Comparison of ENCODE assay signal across 28 cellular contexts in the genomic region with DNA sequence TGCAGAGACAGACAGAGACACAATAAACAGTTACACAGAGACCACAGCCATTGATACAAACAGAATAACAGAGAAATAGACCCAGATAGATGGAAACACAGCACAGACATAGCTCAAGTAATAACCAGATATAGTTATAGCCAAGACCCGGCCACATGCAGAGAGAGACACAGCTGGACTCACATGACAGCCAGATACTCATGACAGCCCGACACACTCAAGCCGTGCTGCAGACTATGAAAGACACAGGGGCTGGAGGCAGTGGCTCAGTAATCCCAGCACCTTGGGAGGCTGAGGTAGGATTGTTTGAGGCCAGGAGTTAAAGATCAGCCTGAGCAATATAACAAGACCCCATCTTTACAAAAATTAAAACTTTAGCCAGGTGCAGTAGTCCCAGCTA. TPM values are rescaled to one million over a fixed set of nuclear protein-coding genes. Genes with fewer than 3 reads are reported as not detected.
DNase-seq lines count a peak whose midpoint lies in the region; ATAC-seq, FAIRE-seq and TF ChIP-seq lines count a peak whose summit lies in the region.
"Had no signal": no experiment of that assay in that cellular context is flagged by ENCODE, and none has a peak within 500 bp of the region (broad histone marks: within the 10 kb centered on the region; RNA-seq: fewer than 3 reads in every experiment).

No MANE protein-coding gene starts in this region.

- H2AFZ ChIP-seq in Loucy (ENCODE audit: low read length) = 0 out of 2 replicates have a peak overlapping the region, but pooled peaks have one; percentile 46
- H2AFZ ChIP-seq in GM12878 (ENCODE audit: control insufficient read depth, low read depth, low read length) = no peak overlapping the region; the same call in 1 of the 2 replicates
- no peak overlapping the region for H2AFZ ChIP-seq in osteoblast (ENCODE audit: low read length)

- H3K4me1 ChIP-seq in Loucy (ENCODE audit: insufficient read depth, low read length, poor library complexity, severe bottlenecking) (peaks cover 18% of the 10 kb centered on the region), GM12878 (ENCODE audit: control insufficient read depth, insufficient read depth, low read length) (peaks cover 10% of the 10 kb centered on the region), osteoblast (ENCODE audit: insufficient read depth, low read length) (no peaks in the 10 kb centered on the region)
- H3K4me1 ChIP-seq: A549, BE2C, upper lobe of left lung had no signal

- 82% methylated on average over 3 of the region's 3 CpGs for WGBS in GM12878 (ENCODE audit: insufficient coverage, insufficient replicate concordance, low lambda C conversion rate, missing lambda C conversion rate)

- CTCF ChIA-PET in activated CD8-positive, alpha-beta memory T cell treated with anti-CD3 and anti-CD28 coated beads, Interleukin-2, amount 10 ng/mL, durations not matched to agents 7 days and 5 days (lab: Charles Lee) = no interaction called here
- CTCF ChIA-PET in GM12878 (lab: Yijun Ruan, JAX) = interaction anchor here (1.2 to 3.4 kb wide), 4 partner anchors 8 to 148 kb away, joined by 3 to 26 read pairs (median 7); no protein-coding TSS in a partner anchor

- no peaks in the 10 kb centered on the region for H3K9me2 ChIP-seq in Loucy (replicated peaks; ENCODE audit: low read depth, low read length)

- peak overlapping the region; percentile 30 for H3K27ac Mint-ChIP-seq in activated CD8-positive, alpha-beta memory T cell treated with anti-CD3 and anti-CD28 coated beads, Interleukin-2, amount 10 ng/mL, durations not matched to agents 7 days and 5 days

- SMC1A ChIA-PET in GM12878 (lab: Charles Lee; ENCODE audit: uncharacterized antibody, unreplicated experiment) = interaction anchor here (1.2 kb wide), 1 partner anchor 35 kb away, joined by 4 read pairs; no protein-coding TSS in a partner anchor

- no peaks in the 10 kb centered on the region for H3F3A ChIP-seq in Loucy (ENCODE audit: low read depth)

- TF ChIP-seq POLR2A in GM12878 (IDR thresholded peaks at IDR 0.05; ENCODE audit: low read depth, low read length) = no peak

- H3K27me3 Mint-ChIP-seq in activated CD8-positive, alpha-beta memory T cell treated with anti-CD3 and anti-CD28 coated beads, Interleukin-2, amount 10 ng/mL, durations not matched to agents 7 days and 5 days = no peaks in the 10 kb centered on the region
- H3K27me3 Mint-ChIP-seq: activated B cell treated with CpG ODN at 0.5 μM for 24 hours; activated T-helper 17 cell treated with anti-CD3 and anti-CD28 coated beads, Interleukin-2, amount 50 U/mL, for 72 hours had no signal

- H3K27me3 ChIP-seq in Loucy (ENCODE audit: insufficient read depth, low read length, poor library complexity, severe bottlenecking) (no peaks in the 10 kb centered on the region), GM12878 (replicated peaks in 1 of 2; ENCODE audit: control insufficient read depth in 2 of 2, insufficient read depth in 2 of 2, low read length in 1 of 2) (no peaks in the 10 kb centered on the region), osteoblast (ENCODE audit: insufficient read depth, low read length) (no peaks in the 10 kb centered on the region)
- H3K27me3 ChIP-seq: BE2C, upper lobe of left lung had no signal

- peaks cover 3% of the 10 kb centered on the region for H3K36me3 Mint-ChIP-seq in activated CD8-positive, alpha-beta memory T cell treated with anti-CD3 and anti-CD28 coated beads, Interleukin-2, amount 10 ng/mL, durations not matched to agents 7 days and 5 days

- H3K9me3 ChIP-seq in Loucy (ENCODE audit: insufficient read depth, low read depth, low read length) = no peaks in the 10 kb centered on the region
- H3K9me3 ChIP-seq in GM12878 (replicated peaks; ENCODE audit: control insufficient read depth, insufficient read depth, low read length) = no peaks in the 10 kb centered on the region
- no peaks in the 10 kb centered on the region for H3K9me3 ChIP-seq in osteoblast (ENCODE audit: low read depth, low read length)
- H3K9me3 ChIP-seq: A549, BE2C, upper lobe of left lung had no signal

- no peak for ATAC-seq in activated CD8-positive, alpha-beta memory T cell treated with anti-CD3 and anti-CD28 coated beads, Interleukin-2, amount 10 ng/mL, durations not matched to agents 7 days and 5 days
- ATAC-seq in GM12878 = no peak
- ATAC-seq: A549; activated T-helper 17 cell treated with anti-CD3 and anti-CD28 coated beads, Interleukin-2, amount 50 U/mL, for 72 hours had no signal

- no peak overlapping the region for H3K4me3 ChIP-seq in Loucy (ENCODE audit: low read length, poor library complexity, severe bottlenecking)
- H3K4me3 ChIP-seq in GM12878 = no peak overlapping the region
- H3K4me3 ChIP-seq in osteoblast (ENCODE audit: insufficient read depth, low read length) = no peak overlapping the region
- H3K4me3 ChIP-seq: A549, lung, SK-N-MC, upper lobe of left lung had no signal

- H3K27ac ChIP-seq in GM12878 (ENCODE audit: control insufficient read depth, insufficient read depth) (no peak overlapping the region), osteoblast (ENCODE audit: low read depth, low read length) (no peak overlapping the region)
- H3K27ac ChIP-seq: A549, RWPE1, SK-N-MC, upper lobe of left lung had no signal

- H3K4me3 Mint-ChIP-seq in activated CD8-positive, alpha-beta memory T cell treated with anti-CD3 and anti-CD28 coated beads, Interleukin-2, amount 10 ng/mL, durations not matched to agents 7 days and 5 days = no peak overlapping the region
- H3K4me3 Mint-ChIP-seq: activated B cell treated with CpG ODN at 0.5 μM for 24 hours had no signal

- POLR2A ChIA-PET in GM12878 (lab: Charles Lee) = interaction anchor here (0.6 to 1.4 kb wide), 2 partner anchors 8 to 21 kb away, joined by 3 to 4 read pairs; no protein-coding TSS in a partner anchor

- TF ChIP-seq EP300 in GM12878 (IDR thresholded peaks at IDR 0.05; ENCODE audit: borderline replicate concordance in 1 of 2, control insufficient read depth in 1 of 2, low read depth in 2 of 2, low read length in 2 of 2) = no peak

- intact Hi-C loops in GM12878 (cut with micrococcal nuclease; ENCODE audit: unreplicated experiment) = no loop called here

- RAD21 ChIA-PET in GM12878 (lab: Charles Lee; ENCODE audit: unreplicated experiment) = interaction anchor here (1.6 kb wide), 1 partner anchor 58 kb away, joined by 5 read pairs; the partner anchor contains the start of gene KHSRP

- no peak for TF ChIP-seq CTCF in Loucy (conservative IDR thresholded peaks at IDR 0.05; ENCODE audit: low read length)
- no peak for TF ChIP-seq CTCF in GM12878 (IDR thresholded peaks at IDR 0.05 in 2 of 3, conservative IDR thresholded peaks at IDR 0.05 in 1 of 3; ENCODE audit: control insufficient read depth in 2 of 3, extremely low read depth in 1 of 3, insufficient read depth in 1 of 3, low read depth in 3 of 3, low read length in 3 of 3)
- TF ChIP-seq CTCF in osteoblast (IDR thresholded peaks at IDR 0.05; ENCODE audit: extremely low read depth, low read depth, low read length) = no peak

- no peak for DNase-seq in activated CD8-positive, alpha-beta memory T cell treated with anti-CD3 and anti-CD28 coated beads, Interleukin-2, amount 10 ng/mL, durations not matched to agents 7 days and 5 days
- DNase-seq in activated CD8-positive, alpha-beta memory T cell treated with anti-CD3 and anti-CD28 coated beads, Interleukin-2, amount 50 U/mL, for 4 hours = no peak
- DNase-seq in GM12878 (ENCODE audit: low read depth, low spot score) = no peak
- peak; percentile 31 for DNase-seq in osteoblast (ENCODE audit: insufficient read length, low spot score, missing footprints)
- no peak for DNase-seq in NCI-H526 (lab: John Stamatoyannopoulos, UW)
- DNase-seq in stimulated activated CD4-positive, alpha-beta T cell treated with anti-CD3 and anti-CD28 coated beads, Interleukin-12 subunit alpha, Interleukin-12 subunit beta, amount 100 ng/mL, for 4 hours = no peak
- DNase-seq in D341Med (ENCODE audit: low spot score) = no peak
- DNase-seq: activated B cell treated with CpG ODN at 0.5 μM for 24 hours, amniotic stem cell, BE2C, cortex of kidney, GOT3, kidney, NCI-H1436, NCI-H2171, NCI-H524, retina, upper lobe of left lung had no signal

- H3K36me3 ChIP-seq in Loucy (ENCODE audit: insufficient read depth, low read length) = no peaks in the 10 kb centered on the region
- no peaks in the 10 kb centered on the region; a peak in 1 of 4 replicates for H3K36me3 ChIP-seq in GM12878 (ENCODE audit: control insufficient read depth in 2 of 2, insufficient read depth in 2 of 2, low read length in 1 of 2)
- H3K36me3 ChIP-seq in osteoblast (ENCODE audit: insufficient read depth, low read length) = no peaks in the 10 kb centered on the region
- H3K36me3 ChIP-seq: BE2C, upper lobe of left lung had no signal

- H3K9me3 Mint-ChIP-seq in activated CD8-positive, alpha-beta memory T cell treated with anti-CD3 and anti-CD28 coated beads, Interleukin-2, amount 10 ng/mL, durations not matched to agents 7 days and 5 days (ENCODE audit: low read depth) = no peaks in the 10 kb centered on the region
- H3K9me3 Mint-ChIP-seq: activated B cell treated with CpG ODN at 0.5 μM for 24 hours; activated T-helper 17 cell treated with anti-CD3 and anti-CD28 coated beads, Interleukin-2, amount 50 U/mL, for 72 hours had no signal

- H3K4me1 Mint-ChIP-seq in activated CD8-positive, alpha-beta memory T cell treated with anti-CD3 and anti-CD28 coated beads, Interleukin-2, amount 10 ng/mL, durations not matched to agents 7 days and 5 days = peaks cover 35% of the 10 kb centered on the region

- H3K9ac ChIP-seq in Loucy (ENCODE audit: low read depth, low read length, poor library complexity, severe bottlenecking) = no peak overlapping the region
- no peak overlapping the region for H3K9ac ChIP-seq in GM12878 (ENCODE audit: control insufficient read depth, insufficient read depth, low read length)

- no TSS peak for BruUV-seq in GM12878 (replicated peaks; lab: Mats Ljungman, UMichigan)

- H3K4me2 ChIP-seq in Loucy (ENCODE audit: low read depth, low read length, poor library complexity, severe bottlenecking) = no peak overlapping the region
- no peak overlapping the region for H3K4me2 ChIP-seq in GM12878 (ENCODE audit: control insufficient read depth, insufficient read depth)
- H3K4me2 ChIP-seq in osteoblast (ENCODE audit: insufficient read depth, low read length) = no peak overlapping the region
- H3K4me2 ChIP-seq: A549 had no signal

- FAIRE-seq in GM12878 (lab: Jason Lieb, UNC) = peak; percentile 75
- FAIRE-seq: A549, bronchial epithelial cell, endometrium, kidney had no signal

- in situ Hi-C loops in GM12878 (cut with MboI) = no loop called here

- H3K79me2 ChIP-seq in Loucy (ENCODE audit: insufficient read depth, low read length) (peaks cover 22% of the 10 kb centered on the region; the same call in 1 of the 2 replicates), GM12878 (ENCODE audit: control insufficient read depth, insufficient read depth, low read length) (peaks cover 16% of the 10 kb centered on the region), osteoblast (ENCODE audit: insufficient read depth, low read length) (no peaks in the 10 kb centered on the region)

- TF ChIP-seq RAD21 in GM12878 (IDR thresholded peaks at IDR 0.05; ENCODE audit: insufficient read depth, low read depth, low read length) = no peak

- H4K20me1 ChIP-seq in Loucy (ENCODE audit: insufficient read depth, low read length, poor library complexity, severe bottlenecking) = no peaks in the 10 kb centered on the region
- H4K20me1 ChIP-seq in GM12878 (ENCODE audit: control insufficient read depth, insufficient read depth) = no peaks in the 10 kb centered on the region
- no peaks in the 10 kb centered on the region for H4K20me1 ChIP-seq in osteoblast (ENCODE audit: insufficient read depth, low read length)

RNA-seq across cellular contexts. Expression of gene DENND1C, which starts 1.6 kb away (rescaled TPM):
- total RNA-seq in activated CD8-positive, alpha-beta memory T cell treated with anti-CD3 and anti-CD28 coated beads, Interleukin-2, amount 10 ng/mL, durations not matched to agents 7 days and 5 days = 100 to 1,000 TPM; 100 to 113 TPM
- total RNA-seq in GM12878 (2013; cell fraction: nucleolus; rRNA removed) = 36.0 and 43.4 TPM in 2 replicates
- total RNA-seq in GM12878 (2014; rRNA removed) (16.4 and 24.5 TPM in 2 replicates), GM12878 (2014; rRNA removed; fragmentation: Illumina TruSeq; extraction: Trizol) (10.9 and 11.5 TPM in 2 replicates), GM12878 (2021) (50.5 and 54.3 TPM in 2 replicates), osteoblast (not detected in 2 replicates)
- polyA plus RNA-seq in GM12878 (2011; ENCODE audit: low read depth) = 18.1 TPM
- polyA plus RNA-seq in GM12878 (2011; rRNA removed) (10.6 and 25.8 TPM in 2 replicates), GM12878 (2014; fragmentation: Illumina TruSeq; extraction: Trizol) (24.6 and 39.5 TPM in 2 replicates), GM12878 (2014; fragmentation: Nextera tagmentation; extraction: Ambion mirVana) (1 to 10 TPM; 2.4 to 2.8 TPM), GM12878 (2014; rRNA removed) (49.1 and 59.0 TPM in 2 replicates), GM12878 (2016; fragmentation: Nextera tagmentation; extraction: Ambion mirVana) (10 to 100 TPM; 45.8 to 45.9 TPM)
- polyA plus RNA-seq in GM12878 (2011; cell fraction: cytosol; rRNA removed) = 27.6 and 35.8 TPM in 2 replicates
- polyA plus RNA-seq in GM12878 (2011; cell fraction: nucleus; rRNA removed) = 98.7 and 103 TPM in 2 replicates
- 39.5 and 44.4 TPM in 2 replicates for polyA plus RNA-seq in GM12878 (2012)
- polyA minus RNA-seq in GM12878 (2011; rRNA and poly(A)+ RNA removed) = 8.0 and 18.8 TPM in 2 replicates
- polyA minus RNA-seq in GM12878 (2011; cell fraction: cytosol; rRNA and poly(A)+ RNA removed) = 11.4 and 12.4 TPM in 2 replicates
- 18.0 and 30.9 TPM in 2 replicates for polyA minus RNA-seq in GM12878 (2011; cell fraction: nucleus; rRNA and poly(A)+ RNA removed)
- total RNA-seq: fibroblast of lung, MCF 10A had no signal
- polyA plus RNA-seq: fibroblast of lung had no signal

RNA-seq across cellular contexts. Expression of gene TUBB4A, which starts 18.9 kb away (rescaled TPM):
- 1 to 10 TPM; 7.5 to 8.1 TPM for total RNA-seq in activated CD8-positive, alpha-beta memory T cell treated with anti-CD3 and anti-CD28 coated beads, Interleukin-2, amount 10 ng/mL, durations not matched to agents 7 days and 5 days
- 1.8 and 4.3 TPM in 2 replicates for total RNA-seq in GM12878 (2013; cell fraction: nucleolus; rRNA removed)
- total RNA-seq in GM12878 (2014; rRNA removed) = 2.5 and 2.8 TPM in 2 replicates
- total RNA-seq in GM12878 (2014; rRNA removed; fragmentation: Illumina TruSeq; extraction: Trizol) = 1.3 and 1.4 TPM in 2 replicates
- 22.4 and 30.4 TPM in 2 replicates for total RNA-seq in GM12878 (2021)
- polyA plus RNA-seq in GM12878 (2011; ENCODE audit: low read depth) = 1.4 TPM
- 0.12 and 0.29 TPM in 2 replicates for polyA plus RNA-seq in GM12878 (2011; rRNA removed)
- polyA plus RNA-seq in GM12878 (2011; cell fraction: cytosol; rRNA removed) = 1.2 and 1.6 TPM in 2 replicates
- 1.1 and 2.1 TPM in 2 replicates for polyA plus RNA-seq in GM12878 (2011; cell fraction: nucleus; rRNA removed)
- 4.8 and 8.1 TPM in 2 replicates for polyA plus RNA-seq in GM12878 (2012)
- 5.9 and 7.1 TPM in 2 replicates for polyA plus RNA-seq in GM12878 (2014; fragmentation: Illumina TruSeq; extraction: Trizol)
- under 1 TPM; 0.79 to 0.85 TPM for polyA plus RNA-seq in GM12878 (2014; fragmentation: Nextera tagmentation; extraction: Ambion mirVana)
- 5.1 and 7.5 TPM in 2 replicates for polyA plus RNA-seq in GM12878 (2014; rRNA removed)
- 10 to 100 TPM; 12.1 to 20.0 TPM for polyA plus RNA-seq in GM12878 (2016; fragmentation: Nextera tagmentation; extraction: Ambion mirVana)
- polyA minus RNA-seq in GM12878 (2011; rRNA and poly(A)+ RNA removed) = 0.73 and 2.7 TPM in 2 replicates
- 3.4 and 8.4 TPM in 2 replicates for polyA minus RNA-seq in GM12878 (2011; cell fraction: cytosol; rRNA and poly(A)+ RNA removed)
- polyA minus RNA-seq in GM12878 (2011; cell fraction: nucleus; rRNA and poly(A)+ RNA removed) = 1.1 and 2.9 TPM in 2 replicates
- total RNA-seq in osteoblast = not detected in 2 replicates
- total RNA-seq: bronchial epithelial cell, fibroblast of lung, MCF 10A had no signal
- polyA plus RNA-seq: fibroblast of lung had no signal

RNA-seq across cellular contexts. Expression of gene CRB3, which starts 19.2 kb away (rescaled TPM):
- total RNA-seq in activated CD8-positive, alpha-beta memory T cell treated with anti-CD3 and anti-CD28 coated beads, Interleukin-2, amount 10 ng/mL, durations not matched to agents 7 days and 5 days = under 1 TPM; 0.45 to 0.55 TPM
- 0.58 and 0.73 TPM in 2 replicates for total RNA-seq in GM12878 (2013; cell fraction: nucleolus; rRNA removed)
- 0.82 and 1.6 TPM in 2 replicates for total RNA-seq in GM12878 (2014; rRNA removed)
- 0.18 TPM in 1 of 2 replicates, not detected in the other for total RNA-seq in GM12878 (2014; rRNA removed; fragmentation: Illumina TruSeq; extraction: Trizol)
- total RNA-seq in GM12878 (2021) = 0.43 and 1.4 TPM in 2 replicates
- polyA plus RNA-seq in GM12878 (2011; ENCODE audit: low read depth) = 0.47 TPM
- 0.56 and 0.98 TPM in 2 replicates for polyA plus RNA-seq in GM12878 (2011; rRNA removed)
- polyA plus RNA-seq in GM12878 (2011; cell fraction: cytosol; rRNA removed) = 1.5 and 3.4 TPM in 2 replicates
- polyA plus RNA-seq in GM12878 (2011; cell fraction: nucleus; rRNA removed) = 4.0 and 5.0 TPM in 2 replicates
- polyA plus RNA-seq in GM12878 (2012) = 0.53 and 1.4 TPM in 2 replicates
- polyA plus RNA-seq in GM12878 (2014; fragmentation: Illumina TruSeq; extraction: Trizol) = 0.41 TPM in 1 of 2 replicates, not detected in the other
- polyA plus RNA-seq in GM12878 (2014; fragmentation: Nextera tagmentation; extraction: Ambion mirVana) = under 1 TPM in 1 of 2 experiments, not detected in 1; 0.11 TPM
- 0.97 and 1.2 TPM in 2 replicates for polyA plus RNA-seq in GM12878 (2014; rRNA removed)
- 1 to 10 TPM; 1.1 to 1.9 TPM for polyA plus RNA-seq in GM12878 (2016; fragmentation: Nextera tagmentation; extraction: Ambion mirVana)
- polyA minus RNA-seq in GM12878 (2011; rRNA and poly(A)+ RNA removed) = 0.37 and 1.4 TPM in 2 replicates
- polyA minus RNA-seq in GM12878 (2011; cell fraction: cytosol; rRNA and poly(A)+ RNA removed) = 3.2 TPM in 1 of 2 replicates, not detected in the other
- 0.24 and 2.7 TPM in 2 replicates for polyA minus RNA-seq in GM12878 (2011; cell fraction: nucleus; rRNA and poly(A)+ RNA removed)
- not detected in 2 replicates for total RNA-seq in osteoblast
- polyA plus RNA-seq: fibroblast of lung had no signal

RNA-seq across cellular contexts. Expression of gene SLC25A23, which starts 23.6 kb away (rescaled TPM):
- 10 to 100 TPM; 25.2 to 27.9 TPM for total RNA-seq in activated CD8-positive, alpha-beta memory T cell treated with anti-CD3 and anti-CD28 coated beads, Interleukin-2, amount 10 ng/mL, durations not matched to agents 7 days and 5 days
- total RNA-seq in GM12878 (2013; cell fraction: nucleolus; rRNA removed) = 27.8 and 31.7 TPM in 2 replicates
- total RNA-seq in GM12878 (2014; rRNA removed) (51.9 and 66.4 TPM in 2 replicates), GM12878 (2014; rRNA removed; fragmentation: Illumina TruSeq; extraction: Trizol) (35.4 and 36.2 TPM in 2 replicates), GM12878 (2021) (85.8 and 97.2 TPM in 2 replicates), osteoblast (22.8 and 23.6 TPM in 2 replicates)
- polyA plus RNA-seq in GM12878 (2011; ENCODE audit: low read depth) = 27.3 TPM
- polyA plus RNA-seq in GM12878 (2011; rRNA removed) (16.6 and 25.6 TPM in 2 replicates), GM12878 (2014; fragmentation: Illumina TruSeq; extraction: Trizol) (60.7 and 70.2 TPM in 2 replicates), GM12878 (2014; fragmentation: Nextera tagmentation; extraction: Ambion mirVana) (10 to 100 TPM; 10.2 to 13.6 TPM), GM12878 (2014; rRNA removed) (79.5 and 83.1 TPM in 2 replicates), GM12878 (2016; fragmentation: Nextera tagmentation; extraction: Ambion mirVana) (10 to 100 TPM; 42.7 to 57.4 TPM)
- polyA plus RNA-seq in GM12878 (2011; cell fraction: cytosol; rRNA removed) = 43.6 and 47.6 TPM in 2 replicates
- 42.9 and 54.9 TPM in 2 replicates for polyA plus RNA-seq in GM12878 (2011; cell fraction: nucleus; rRNA removed)
- 47.9 and 65.2 TPM in 2 replicates for polyA plus RNA-seq in GM12878 (2012)
- 25.0 and 39.9 TPM in 2 replicates for polyA minus RNA-seq in GM12878 (2011; rRNA and poly(A)+ RNA removed)
- polyA minus RNA-seq in GM12878 (2011; cell fraction: cytosol; rRNA and poly(A)+ RNA removed) = 29.4 and 41.7 TPM in 2 replicates
- polyA minus RNA-seq in GM12878 (2011; cell fraction: nucleus; rRNA and poly(A)+ RNA removed) = 14.1 and 15.5 TPM in 2 replicates

RNA-seq across cellular contexts. Expression of gene TNFSF9, which starts 47.6 kb away (rescaled TPM):
- 10 to 100 TPM in 1 of 2 experiments, 1 to 10 TPM in 1; 4.7 to 18.5 TPM for total RNA-seq in activated CD8-positive, alpha-beta memory T cell treated with anti-CD3 and anti-CD28 coated beads, Interleukin-2, amount 10 ng/mL, durations not matched to agents 7 days and 5 days
- total RNA-seq in GM12878 (2013; cell fraction: nucleolus; rRNA removed) = 48.6 and 53.3 TPM in 2 replicates
- total RNA-seq in GM12878 (2014; rRNA removed) (72.8 and 75.3 TPM in 2 replicates), GM12878 (2014; rRNA removed; fragmentation: Illumina TruSeq; extraction: Trizol) (20.9 and 22.7 TPM in 2 replicates), GM12878 (2021) (60.1 TPM in 2 replicates), osteoblast (12.7 and 16.6 TPM in 2 replicates)
- 20.3 TPM for polyA plus RNA-seq in GM12878 (2011; ENCODE audit: low read depth)
- polyA plus RNA-seq in GM12878 (2011; rRNA removed) (24.6 and 33.3 TPM in 2 replicates), GM12878 (2014; fragmentation: Illumina TruSeq; extraction: Trizol) (13.4 and 14.7 TPM in 2 replicates), GM12878 (2014; fragmentation: Nextera tagmentation; extraction: Ambion mirVana) (10 to 100 TPM in 1 of 2 experiments, 1 to 10 TPM in 1; 6.2 to 12.8 TPM), GM12878 (2014; rRNA removed) (46.8 and 48.0 TPM in 2 replicates), GM12878 (2016; fragmentation: Nextera tagmentation; extraction: Ambion mirVana) (10 to 100 TPM; 20.7 to 21.5 TPM)
- polyA plus RNA-seq in GM12878 (2011; cell fraction: cytosol; rRNA removed) = 31.1 and 35.9 TPM in 2 replicates
- polyA plus RNA-seq in GM12878 (2011; cell fraction: nucleus; rRNA removed) = 21.7 and 29.6 TPM in 2 replicates
- 41.9 and 76.9 TPM in 2 replicates for polyA plus RNA-seq in GM12878 (2012)
- polyA minus RNA-seq in GM12878 (2011; rRNA and poly(A)+ RNA removed) = 11.6 and 25.0 TPM in 2 replicates
- 19.6 and 29.1 TPM in 2 replicates for polyA minus RNA-seq in GM12878 (2011; cell fraction: cytosol; rRNA and poly(A)+ RNA removed)
- 14.4 and 18.5 TPM in 2 replicates for polyA minus RNA-seq in GM12878 (2011; cell fraction: nucleus; rRNA and poly(A)+ RNA removed)

Comparison
In these comparisons a context has a peak if more than half of its experiments do, and no peak if none do; other contexts are left out.
1. RNA of gene DENND1C, which starts 1.6 kb away (total RNA-seq): 100 to 113 TPM in activated CD8-positive, alpha-beta memory T cell treated with anti-CD3 and anti-CD28 coated beads, Interleukin-2, amount 10 ng/mL, durations not matched to agents 7 days and 5 days and 10.9 to 54.3 TPM in GM12878; not detected in osteoblast; every median in the first group is over 10 times any median in the second.